1 cellular context compared by ENCODE assay signal in the genomic region with DNA sequence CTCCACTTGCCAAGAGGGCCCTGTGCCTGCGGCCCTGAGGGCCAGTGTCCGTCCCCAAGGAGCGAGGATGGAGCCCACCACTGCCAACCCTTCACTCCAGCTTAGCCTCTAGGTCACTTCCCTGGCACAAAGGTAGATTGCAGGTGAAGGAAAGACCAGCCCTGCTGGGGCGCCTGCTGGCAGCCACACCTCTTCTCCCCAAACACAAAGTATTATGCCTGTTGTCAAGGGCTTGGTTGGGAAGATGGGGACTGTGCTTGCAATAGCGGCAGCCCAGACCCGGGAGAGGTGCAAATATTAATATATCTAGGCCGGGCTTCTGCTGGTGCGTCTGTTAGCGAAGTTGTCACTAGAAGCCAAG.
TF ChIP-seq lines count a peak whose summit lies in the region.

No MANE protein-coding gene starts in this region.

TF ChIP-seq in IMR-90, 13 proteins besides CTCF, POLR2A, EP300 and RAD21:
- TF ChIP-seq BHLHE40 (IDR thresholded peaks at IDR 0.05; ENCODE audit: low read depth, low read length) = no peak
